Comparison of ENCODE assay signal across 8 cellular contexts in genomic region chr22:39308614-39309363, GRCh38. TPM values are rescaled to one million over a fixed set of nuclear protein-coding genes. Genes with fewer than 3 reads are reported as not detected.
DNase-seq lines count a peak whose midpoint lies in the region; ATAC-seq and TF ChIP-seq lines count a peak whose summit lies in the region.

No MANE protein-coding gene starts in this region.

- DNase-seq in AG08396 (ENCODE audit: low spot score) (peak; percentile 84), LHCN-M2 (ENCODE audit: low read depth) (peak; percentile 95), cardiac fibroblast (ENCODE audit: low read depth in 2 of 2) (peak; percentile 93 to 96), OCI-M2 (lab: John Stamatoyannopoulos, UW; ENCODE audit: unreplicated experiment) (no peak), NCI-H187 (lab: John Stamatoyannopoulos, UW) (no peak), medulla oblongata (ENCODE audit: extremely low spot score) (no peak)

- H3K27ac ChIP-seq in mesodermal cell (ENCODE audit: low read depth, low read length, severe bottlenecking), result peak overlapping the region; percentile 80

- 52 to 69% methylated on average over 17 to 20 of the region's 24 CpGs for whole genome bisulfite sequencing in mesodermal cell (ENCODE audit: insufficient coverage in 2 of 2), 2 experiments

- H3K4me3 ChIP-seq in cardiac fibroblast (replicated peaks in 1 of 2; ENCODE audit: low read depth in 2 of 2, low read length in 2 of 2), result peak overlapping the region; percentile 15 to 32
- no peak overlapping the region for H3K4me3 ChIP-seq in mesodermal cell (ENCODE audit: extremely low read depth, insufficient read depth, low read length, poor library complexity, severe bottlenecking)

- H3K4me1 ChIP-seq in mesodermal cell (ENCODE audit: control insufficient read depth, insufficient read depth, low read length, poor library complexity, severe bottlenecking), result peaks cover 42% of the 10 kb centered on the region

- ATAC-seq in HG02759 (IDR thresholded peaks at IDR 0.05; ENCODE audit: unreplicated experiment), result no peak

- no peak for TF ChIP-seq CTCF in cardiac fibroblast (IDR thresholded peaks at IDR 0.05; ENCODE audit: low read depth, low read length)

- no peaks in the 10 kb centered on the region for H3K9me3 ChIP-seq in mesodermal cell (ENCODE audit: control insufficient read depth, low read length)

- peaks cover 27% of the 10 kb centered on the region for H3K36me3 ChIP-seq in mesodermal cell (ENCODE audit: control insufficient read depth, insufficient read depth, low read length)

RNA-seq across cellular contexts. Expression of gene RPL3, which starts 10.6 kb away (rescaled TPM):
- 1,098 and 1,908 TPM in 2 replicates for total RNA-seq in LHCN-M2 (2014; rRNA removed)
- 2,349 TPM for polyA plus RNA-seq in LHCN-M2 (2012)
- 2,523 TPM for polyA plus RNA-seq in mesodermal cell (2013, experiment 1 of 2)
- polyA plus RNA-seq in mesodermal cell (2013, experiment 2 of 2), result 2,399 TPM

RNA-seq across cellular contexts. Expression of gene SYNGR1, which starts 41.0 kb away (rescaled TPM):
- total RNA-seq in LHCN-M2 (2014; rRNA removed), result 0.45 and 4.0 TPM in 2 replicates
- 14.0 TPM for polyA plus RNA-seq in LHCN-M2 (2012)
- polyA plus RNA-seq in mesodermal cell (2013, experiment 1 of 2), result 37.9 TPM
- polyA plus RNA-seq in mesodermal cell (2013, experiment 2 of 2), result 29.3 TPM

Comparison
In these comparisons a context has a peak if more than half of its experiments do, and no peak if none do; other contexts are left out.
1. DNase-seq: peak in AG08396 (single experiment), LHCN-M2 (single experiment) and cardiac fibroblast (2 of 2); none in OCI-M2 (single experiment), NCI-H187 (0 of 2) and medulla oblongata (single experiment).